Comparison of ENCODE assay signal across 28 cellular contexts in the genomic region with DNA sequence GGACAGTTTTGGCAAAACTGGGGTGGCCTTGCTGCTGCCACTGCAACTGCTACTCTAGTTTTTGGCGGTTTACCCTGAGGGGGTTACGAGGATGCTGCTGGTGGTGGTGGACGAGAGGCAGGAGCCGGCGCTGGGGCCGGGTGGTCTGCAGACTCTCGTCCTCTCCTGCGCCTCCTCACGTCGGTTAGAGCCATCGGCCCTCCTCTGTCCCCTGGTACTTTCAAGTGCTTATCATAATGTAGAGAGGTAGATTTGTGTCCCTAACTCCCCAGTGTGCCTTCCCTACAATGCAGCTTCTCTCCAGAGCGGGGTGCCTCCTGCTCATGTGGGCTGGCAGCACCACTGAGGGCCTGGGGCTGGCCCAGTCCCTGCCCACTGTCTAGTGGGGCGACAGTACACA. TPM values are rescaled to one million over a fixed set of nuclear protein-coding genes. Genes with fewer than 3 reads are reported as not detected.
"Had no signal": no experiment of that assay in that cellular context is flagged by ENCODE, and none has a peak within 500 bp of the region (broad histone marks: within the 10 kb centered on the region; RNA-seq: fewer than 3 reads in every experiment).

No MANE protein-coding gene starts in this region.

- H3K36me3 ChIP-seq: pancreas, right lobe of liver, stomach, thoracic aorta, thyroid gland, tibial nerve, upper lobe of left lung, vagina had no signal

- H3K4me1 ChIP-seq: pancreas, right lobe of liver, stomach, thyroid gland, tibial nerve, upper lobe of left lung, vagina had no signal

- H3K27me3 ChIP-seq: pancreas, right lobe of liver, thyroid gland, tibial nerve, upper lobe of left lung, vagina had no signal

- DNase-seq: naive B cell; naive thymus-derived CD8-positive, alpha-beta T cell; nephron progenitor cell; pancreas; psoas muscle; right cardiac atrium; right lobe of liver; stimulated activated CD4-positive, alpha-beta T cell treated with anti-CD3 and anti-CD28 coated beads, Interleukin-15, amount 100 ng/mL, for 24 hours; stimulated activated CD4-positive, alpha-beta T cell treated with anti-CD3 and anti-CD28 coated beads, Interleukin-2, amount 100 ng/mL, for 24 hours; stimulated activated CD4-positive, alpha-beta T cell treated with anti-CD3 and anti-CD28 coated beads, Interleukin-2, amount 100 ng/mL, for 48 hours; stimulated activated CD4-positive, alpha-beta T cell treated with anti-CD3 and anti-CD28 coated beads, Interleukin-4, amount 100 ng/mL, for 24 hours; stimulated activated naive B cell treated with anti-CD40 and anti-IgM and Interleukin-4, amounts not matched to agents 10 μg/mL and 1 μg/mL and 100 μg/mL, for 72 hours; stimulated activated naive CD4-positive, alpha-beta T cell treated with Interleukin-2 at 50 U/mL for 16 hours; stomach; thyroid gland; trophoblast cell; upper lobe of left lung had no signal

- H3K4me3 ChIP-seq: pancreas, psoas muscle, right lobe of liver, skin epidermis, stomach, thoracic aorta, thyroid gland, tibial nerve, upper lobe of left lung, vagina had no signal

- H3K9me3 ChIP-seq: pancreas, psoas muscle, right lobe of liver, stomach, thoracic aorta, thyroid gland, tibial nerve, upper lobe of left lung, vagina had no signal

- H3K27ac ChIP-seq: pancreas, psoas muscle, right lobe of liver, skin epidermis, stomach, thoracic aorta, thyroid gland, tibial nerve, upper lobe of left lung, vagina had no signal

- ATAC-seq: naive thymus-derived CD8-positive, alpha-beta T cell; natural killer cell treated with Interleukin-12 subunit alpha and Interleukin-12 subunit beta and Interleukin-15 and Interleukin-18, amount 100 ng/mL, for 72 hours; pancreas; right cardiac atrium; right lobe of liver; stimulated activated effector memory CD8-positive, alpha-beta T cell treated with anti-CD3 and anti-CD28 coated beads, Interleukin-12 subunit alpha, Interleukin-12 subunit beta, amount 100 ng/mL, for 72 hours; stimulated activated naive B cell treated with anti-CD40 and anti-IgM and Interleukin-4, amounts not matched to agents 10 μg/mL and 1 μg/mL and 100 μg/mL, for 72 hours had no signal

RNA-seq across cellular contexts. Expression of a gene that starts 25.9 kb away (rescaled TPM):
- total RNA-seq: osteocyte, progenitor cell of endocrine pancreas, renal cortical epithelial cell, temporal lobe, ureter, vagina had no signal
